1 cellular context compared by ENCODE assay signal in genomic region chr5:140480310-140481014, GRCh38.
TF ChIP-seq lines count a peak whose summit lies in the region.

No MANE protein-coding gene starts in this region.

TF ChIP-seq in WTC11, 78 proteins besides CTCF, POLR2A, EP300 and RAD21 (continued from another document):
- TF ChIP-seq ZNF532 (CRISPR knock-in tag; IDR thresholded peaks at IDR 0.05; ENCODE audit: borderline replicate concordance) (no peak), TCF7 (CRISPR knock-in tag; IDR thresholded peaks at IDR 0.05; ENCODE audit: low read depth) (no peak), NR3C1 (CRISPR knock-in tag; conservative IDR thresholded peaks at IDR 0.05; ENCODE audit: low read depth) (no peak), ZNF121 (CRISPR knock-in tag; IDR thresholded peaks at IDR 0.05) (no peak), ZNF138 (CRISPR knock-in tag; conservative IDR thresholded peaks at IDR 0.05) (no peak)
